1 cellular context compared by ENCODE assay signal in genomic region chr14:103155013-103155412, GRCh38.
A peak's percentile ranks its signal among the peaks of the same experiment; 100 is the strongest.
TF ChIP-seq lines count a peak whose summit lies in the region.

No MANE protein-coding gene starts in this region.

TF ChIP-seq in HepG2, 621 proteins besides CTCF, POLR2A, EP300 and RAD21 (continued from another document and continues in another):
- TF ChIP-seq POGK (CRISPR knock-in tag; conservative IDR thresholded peaks at IDR 0.05) (no peak), ZBTB21 (CRISPR knock-in tag; IDR thresholded peaks at IDR 0.05) (no peak), ZNF446 (CRISPR knock-in tag; IDR thresholded peaks at IDR 0.05) (no peak), BCLAF1 (IDR thresholded peaks at IDR 0.05) (no peak), NR2F1 (CRISPR knock-in tag; IDR thresholded peaks at IDR 0.05) (no peak; a peak in 1 of 4 replicates), ZFP91 (CRISPR knock-in tag; IDR thresholded peaks at IDR 0.05; ENCODE audit: borderline replicate concordance) (0 out of 2 replicates have a peak, but pooled peaks have one; percentile 4), ZFX (CRISPR knock-in tag; IDR thresholded peaks at IDR 0.05; ENCODE audit: low read depth) (peak; percentile 47; the same call in 1 of the 2 replicates), HOXA7 (CRISPR knock-in tag; IDR thresholded peaks at IDR 0.05) (no peak), ZFP37 (CRISPR knock-in tag; IDR thresholded peaks at IDR 0.05; ENCODE audit: borderline replicate concordance) (no peak), ZNF580 (CRISPR knock-in tag; IDR thresholded peaks at IDR 0.05; ENCODE audit: borderline replicate concordance, low read depth) (no peak), ZNF879 (CRISPR knock-in tag; IDR thresholded peaks at IDR 0.05) (no peak), MYC (CRISPR knock-in tag; IDR thresholded peaks at IDR 0.05; ENCODE audit: borderline replicate concordance) (no peak; the same call in 1 of the 2 replicates), XBP1 (CRISPR knock-in tag; IDR thresholded peaks at IDR 0.05) (no peak), EEA1 (CRISPR knock-in tag; IDR thresholded peaks at IDR 0.05; ENCODE audit: borderline replicate concordance) (no peak), PHF21A (CRISPR knock-in tag; IDR thresholded peaks at IDR 0.05) (peak; percentile 27; the same call in 1 of the 2 replicates), ZNF343 (CRISPR knock-in tag; IDR thresholded peaks at IDR 0.05) (no peak), PAXIP1 (CRISPR knock-in tag; conservative IDR thresholded peaks at IDR 0.05) (peak; percentile 25; the same call in 1 of the 2 replicates), CEBPB (IDR thresholded peaks at IDR 0.05; ENCODE audit: borderline replicate concordance, low read depth, low read length) (no peak), HDAC1 (CRISPR knock-in tag; IDR thresholded peaks at IDR 0.05) (peak; percentile 38; the same call in 1 of the 2 replicates), ZNF263 (CRISPR knock-in tag; IDR thresholded peaks at IDR 0.05) (no peak), THAP8 (CRISPR knock-in tag; IDR thresholded peaks at IDR 0.05; ENCODE audit: borderline replicate concordance) (no peak), GFI1 (CRISPR knock-in tag; IDR thresholded peaks at IDR 0.05; ENCODE audit: borderline replicate concordance) (no peak), ZNF740 (CRISPR knock-in tag; IDR thresholded peaks at IDR 0.05) (no peak), TBX2 (CRISPR knock-in tag; IDR thresholded peaks at IDR 0.05; ENCODE audit: borderline replicate concordance) (no peak), SAP130 (CRISPR knock-in tag; IDR thresholded peaks at IDR 0.05; ENCODE audit: low read depth) (peak; percentile 47), TCF7L2 (IDR thresholded peaks at IDR 0.05; ENCODE audit: low read depth, low read length) (no peak), AHDC1 (CRISPR knock-in tag; IDR thresholded peaks at IDR 0.05; ENCODE audit: borderline replicate concordance) (0 out of 2 replicates have a peak, but pooled peaks have one; percentile 21), THAP9 (CRISPR knock-in tag; IDR thresholded peaks at IDR 0.05; ENCODE audit: borderline replicate concordance) (no peak), TRIM24 (CRISPR knock-in tag; IDR thresholded peaks at IDR 0.05) (no peak), REST (IDR thresholded peaks at IDR 0.05; ENCODE audit: borderline replicate concordance in 1 of 2, low read depth in 1 of 2, low read length in 2 of 2) (no peak)
